Comparison of ENCODE assay signal across 8 cellular contexts in the genomic region with DNA sequence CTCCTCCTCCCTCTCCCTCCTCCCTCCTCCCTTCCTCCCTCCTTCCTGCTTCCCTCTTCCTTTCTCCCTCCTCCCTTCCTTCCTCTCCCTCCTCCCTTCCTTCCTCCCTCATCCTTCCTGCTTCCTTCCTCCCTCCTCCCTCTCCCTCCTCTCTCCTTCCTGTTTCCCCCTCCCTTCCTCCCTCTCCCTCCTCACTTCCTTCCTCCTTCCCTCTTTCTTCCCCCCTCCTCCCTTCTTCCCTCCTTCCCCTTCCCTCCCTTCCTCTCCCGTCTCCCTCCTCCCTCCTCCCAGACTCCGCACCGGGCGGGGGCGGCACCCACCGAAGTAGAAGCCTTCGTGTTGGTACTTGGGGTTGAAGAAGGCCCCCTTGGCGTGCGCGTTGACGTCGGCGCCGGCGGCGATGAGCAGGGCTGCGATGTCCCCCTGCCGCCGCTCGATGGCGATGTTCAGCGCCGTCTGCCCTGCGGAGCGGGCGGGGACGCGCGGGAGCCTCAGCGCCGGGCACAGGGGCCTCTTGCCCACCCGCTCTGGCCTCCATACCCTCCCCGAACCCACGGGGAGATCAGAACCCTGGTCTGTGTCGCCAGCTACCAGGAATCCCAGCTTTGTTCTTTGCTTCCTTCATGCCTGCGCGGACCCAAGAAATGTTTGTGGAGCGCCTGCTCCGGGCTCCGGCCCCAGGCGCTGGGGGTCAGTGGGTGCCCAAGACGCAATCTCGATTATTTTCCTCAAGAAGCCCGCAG. TPM values are rescaled to one million over a fixed set of nuclear protein-coding genes. Genes with fewer than 3 reads are reported as not detected.
DNase-seq lines count a peak whose midpoint lies in the region; ATAC-seq and TF ChIP-seq lines count a peak whose summit lies in the region.

No MANE protein-coding gene starts in this region.

- H3K79me2 ChIP-seq in smooth muscle cell (ENCODE audit: low read depth), result no peaks in the 10 kb centered on the region

- no peaks in the 10 kb centered on the region for H4K20me1 ChIP-seq in smooth muscle cell (ENCODE audit: low read depth)

- H3K27me3 Mint-ChIP-seq in CD14-positive monocyte (ENCODE audit: low read depth in 3 of 3) (peaks cover 15 to 30% (median 26%) of the 10 kb centered on the region in 3 donors), WTC11 (ENCODE audit: low read depth) (peaks cover 3% of the 10 kb centered on the region; the same call in 1 of the 2 replicates)

- no peaks in the 10 kb centered on the region for H3K36me3 ChIP-seq in smooth muscle cell (ENCODE audit: low read depth)

- H3K4me1 ChIP-seq in smooth muscle cell (ENCODE audit: low read depth), result peaks cover 2% of the 10 kb centered on the region

- H3F3A ChIP-seq in smooth muscle cell (ENCODE audit: low read depth), result no peaks in the 10 kb centered on the region

- whole genome bisulfite sequencing in smooth muscle cell (ENCODE audit: low lambda C conversion rate), result 7% methylated on average over 29 of the region's 44 CpGs

- ATAC-seq in HG03066 (IDR thresholded peaks at IDR 0.05; ENCODE audit: low read depth, unreplicated experiment) (peak; percentile 66), WTC11 (peak; percentile 88), GM18858 (IDR thresholded peaks at IDR 0.05; ENCODE audit: unreplicated experiment) (no peak), HG03025 (IDR thresholded peaks at IDR 0.05; ENCODE audit: low FRiP score, unreplicated experiment) (no peak)

- DNase-seq in CD14-positive monocyte (ENCODE audit: low spot score) (no peak), WTC11 (ENCODE audit: low spot score) (peak; percentile 81), islet precursor cell (peak; percentile 89), smooth muscle cell (lab: John Stamatoyannopoulos, UW; ENCODE audit: unreplicated experiment) (peak; percentile 21)
- DNase-seq in central memory CD4-positive, alpha-beta T cell, result peak; percentile 23

- no peaks in the 10 kb centered on the region for H3K27me3 ChIP-seq in smooth muscle cell (ENCODE audit: low read depth)

- H3K36me3 Mint-ChIP-seq in CD14-positive monocyte (no peaks in the 10 kb centered on the region), WTC11 (no peaks in the 10 kb centered on the region)

- intact Hi-C loops in CD14-positive monocyte (cut with micrococcal nuclease), result no loop called here

- CTCF ChIA-PET in WTC11 (lab: Charles Lee), result interaction anchor here (0.5 to 1.6 kb wide), 18 partner anchors 13 to 1954 kb away, joined by 3 to 15 read pairs (median 5); a partner anchor contains a TSS

- POLR2A ChIA-PET in WTC11 (lab: Charles Lee), result no interaction called here

- peak overlapping the region in 1 of 7 donors; percentile 4 for H3K27ac Mint-ChIP-seq in CD14-positive monocyte
- H3K27ac Mint-ChIP-seq in WTC11, result no peak overlapping the region

- TF ChIP-seq CTCF in CD14-positive monocyte (IDR thresholded peaks at IDR 0.05) (peak; percentile 27), WTC11 (IDR thresholded peaks at IDR 0.05) (no peak), smooth muscle cell (IDR thresholded peaks at IDR 0.05; ENCODE audit: borderline replicate concordance, insufficient read depth, poor library complexity, severe bottlenecking) (peak; percentile 66)

- peak overlapping the region; percentile 96 for H2AFZ ChIP-seq in smooth muscle cell (ENCODE audit: low read depth)

- peak overlapping the region; percentile 41 for H3K9ac ChIP-seq in smooth muscle cell (ENCODE audit: low read depth)

- peaks cover 0 to 9% (median 3%) of the 10 kb centered on the region in 7 donors for H3K9me3 Mint-ChIP-seq in CD14-positive monocyte
- H3K9me3 Mint-ChIP-seq in WTC11, result peaks cover 3% of the 10 kb centered on the region

- H3K4me2 ChIP-seq in smooth muscle cell, result peak overlapping the region; percentile 90

- H3K4me3 Mint-ChIP-seq in CD14-positive monocyte (peak overlapping the region in 1 of 2 donors; percentile 59), WTC11 (peak overlapping the region; percentile 67)

- H3K9me3 ChIP-seq in smooth muscle cell (replicated peaks; ENCODE audit: low read depth), result no peaks in the 10 kb centered on the region

- H3K4me3 ChIP-seq in smooth muscle cell, result peak overlapping the region; percentile 51

- no peak overlapping the region for H3K27ac ChIP-seq in smooth muscle cell (ENCODE audit: low read depth)

- H3K4me1 Mint-ChIP-seq in CD14-positive monocyte (peaks cover 4% of the 10 kb centered on the region), WTC11 (peaks cover 15% of the 10 kb centered on the region)

TF ChIP-seq in WTC11, 78 proteins besides CTCF, POLR2A, EP300 and RAD21 (continues in another document):
- TF ChIP-seq, protein P1, sequence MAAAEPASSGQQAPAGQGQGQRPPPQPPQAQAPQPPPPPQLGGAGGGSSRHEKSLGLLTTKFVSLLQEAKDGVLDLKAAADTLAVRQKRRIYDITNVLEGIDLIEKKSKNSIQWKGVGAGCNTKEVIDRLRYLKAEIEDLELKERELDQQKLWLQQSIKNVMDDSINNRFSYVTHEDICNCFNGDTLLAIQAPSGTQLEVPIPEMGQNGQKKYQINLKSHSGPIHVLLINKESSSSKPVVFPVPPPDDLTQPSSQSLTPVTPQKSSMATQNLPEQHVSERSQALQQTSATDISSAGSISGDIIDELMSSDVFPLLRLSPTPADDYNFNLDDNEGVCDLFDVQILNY (CRISPR knock-in tag; IDR thresholded peaks at IDR 0.05), result peak; percentile 30; the same call in 1 of the 2 replicates
- TF ChIP-seq ETV6 (CRISPR knock-in tag; IDR thresholded peaks at IDR 0.05) (peak; percentile 14; the same call in 1 of the 2 replicates), SP1 (CRISPR knock-in tag; conservative IDR thresholded peaks at IDR 0.05) (peak; percentile 44), FOXK1 (CRISPR knock-in tag; IDR thresholded peaks at IDR 0.05) (peak; percentile 41; the same call in 1 of the 2 replicates)
- TF ChIP-seq, protein P2, sequence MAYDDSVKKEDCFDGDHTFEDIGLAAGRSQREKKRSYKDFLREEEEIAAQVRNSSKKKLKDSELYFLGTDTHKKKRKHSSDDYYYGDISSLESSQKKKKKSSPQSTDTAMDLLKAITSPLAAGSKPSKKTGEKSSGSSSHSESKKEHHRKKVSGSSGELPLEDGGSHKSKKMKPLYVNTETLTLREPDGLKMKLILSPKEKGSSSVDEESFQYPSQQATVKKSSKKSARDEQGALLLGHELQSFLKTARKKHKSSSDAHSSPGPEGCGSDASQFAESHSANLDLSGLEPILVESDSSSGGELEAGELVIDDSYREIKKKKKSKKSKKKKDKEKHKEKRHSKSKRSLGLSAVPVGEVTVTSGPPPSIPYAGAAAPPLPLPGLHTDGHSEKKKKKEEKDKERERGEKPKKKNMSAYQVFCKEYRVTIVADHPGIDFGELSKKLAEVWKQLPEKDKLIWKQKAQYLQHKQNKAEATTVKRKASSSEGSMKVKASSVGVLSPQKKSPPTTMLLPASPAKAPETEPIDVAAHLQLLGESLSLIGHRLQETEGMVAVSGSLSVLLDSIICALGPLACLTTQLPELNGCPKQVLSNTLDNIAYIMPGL (CRISPR knock-in tag; IDR thresholded peaks at IDR 0.05), result peak; percentile 77; the same call in 1 of the 2 replicates
- TF ChIP-seq, protein P3, sequence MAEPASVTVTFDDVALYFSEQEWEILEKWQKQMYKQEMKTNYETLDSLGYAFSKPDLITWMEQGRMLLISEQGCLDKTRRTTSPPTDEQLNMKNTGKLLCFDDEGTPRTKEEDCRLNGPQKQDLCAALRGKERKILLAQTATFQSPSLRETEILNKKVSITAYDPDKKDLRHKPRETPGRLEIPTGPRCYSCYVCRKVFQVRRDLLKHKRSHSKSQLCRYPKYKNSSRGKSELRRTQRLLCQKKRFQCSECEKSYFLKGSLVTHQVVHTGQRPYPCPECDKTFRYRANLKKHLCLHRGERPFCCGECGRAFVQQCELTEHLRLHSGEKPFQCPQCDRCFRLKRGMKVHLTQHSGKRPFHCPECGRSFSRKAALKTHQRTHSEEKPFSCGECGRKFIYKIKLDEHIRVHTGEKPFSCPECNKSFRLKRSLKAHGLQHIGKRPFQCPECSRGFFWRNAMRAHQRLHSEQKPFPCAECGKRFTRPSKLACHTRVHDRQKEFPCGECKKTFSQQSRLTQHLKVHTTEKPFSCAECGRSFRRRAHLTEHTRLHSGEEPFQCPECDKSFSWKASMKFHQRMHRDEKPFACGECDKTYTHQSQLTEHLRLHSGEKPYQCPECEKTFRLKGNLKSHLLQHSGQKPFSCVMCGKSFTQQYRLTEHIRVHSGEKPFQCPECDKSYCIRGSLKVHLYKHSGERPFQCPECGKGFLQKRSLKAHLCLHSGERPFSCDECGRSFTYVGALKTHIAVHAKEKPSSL (CRISPR knock-in tag; conservative IDR thresholded peaks at IDR 0.05), result no peak
- TF ChIP-seq, protein P4, sequence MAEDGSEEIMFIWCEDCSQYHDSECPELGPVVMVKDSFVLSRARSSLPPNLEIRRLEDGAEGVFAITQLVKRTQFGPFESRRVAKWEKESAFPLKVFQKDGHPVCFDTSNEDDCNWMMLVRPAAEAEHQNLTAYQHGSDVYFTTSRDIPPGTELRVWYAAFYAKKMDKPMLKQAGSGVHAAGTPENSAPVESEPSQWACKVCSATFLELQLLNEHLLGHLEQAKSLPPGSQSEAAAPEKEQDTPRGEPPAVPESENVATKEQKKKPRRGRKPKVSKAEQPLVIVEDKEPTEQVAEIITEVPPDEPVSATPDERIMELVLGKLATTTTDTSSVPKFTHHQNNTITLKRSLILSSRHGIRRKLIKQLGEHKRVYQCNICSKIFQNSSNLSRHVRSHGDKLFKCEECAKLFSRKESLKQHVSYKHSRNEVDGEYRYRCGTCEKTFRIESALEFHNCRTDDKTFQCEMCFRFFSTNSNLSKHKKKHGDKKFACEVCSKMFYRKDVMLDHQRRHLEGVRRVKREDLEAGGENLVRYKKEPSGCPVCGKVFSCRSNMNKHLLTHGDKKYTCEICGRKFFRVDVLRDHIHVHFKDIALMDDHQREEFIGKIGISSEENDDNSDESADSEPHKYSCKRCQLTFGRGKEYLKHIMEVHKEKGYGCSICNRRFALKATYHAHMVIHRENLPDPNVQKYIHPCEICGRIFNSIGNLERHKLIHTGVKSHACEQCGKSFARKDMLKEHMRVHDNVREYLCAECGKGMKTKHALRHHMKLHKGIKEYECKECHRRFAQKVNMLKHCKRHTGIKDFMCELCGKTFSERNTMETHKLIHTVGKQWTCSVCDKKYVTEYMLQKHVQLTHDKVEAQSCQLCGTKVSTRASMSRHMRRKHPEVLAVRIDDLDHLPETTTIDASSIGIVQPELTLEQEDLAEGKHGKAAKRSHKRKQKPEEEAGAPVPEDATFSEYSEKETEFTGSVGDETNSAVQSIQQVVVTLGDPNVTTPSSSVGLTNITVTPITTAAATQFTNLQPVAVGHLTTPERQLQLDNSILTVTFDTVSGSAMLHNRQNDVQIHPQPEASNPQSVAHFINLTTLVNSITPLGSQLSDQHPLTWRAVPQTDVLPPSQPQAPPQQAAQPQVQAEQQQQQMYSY (CRISPR knock-in tag; IDR thresholded peaks at IDR 0.05), result no peak

RNA-seq across cellular contexts. Expression of a gene that starts 22.2 kb away (rescaled TPM):
- polyA plus RNA-seq in CD14-positive monocyte (not detected), smooth muscle cell (0.53 and 2.7 TPM in 2 replicates)
- total RNA-seq in WTC11 (2021) (0.35 to 0.82 TPM (median 0.53 TPM) in 3 replicates), smooth muscle cell (2.3 and 6.4 TPM in 2 replicates)

RNA-seq across cellular contexts. Expression of a gene that starts 59.6 kb away (rescaled TPM):
- polyA plus RNA-seq in CD14-positive monocyte, result not detected
- total RNA-seq in WTC11 (2021), result 0.04 TPM in 1 of 3 replicates, not detected in the others
- total RNA-seq in smooth muscle cell, result not detected in 2 replicates
- not detected in 2 replicates for polyA plus RNA-seq in smooth muscle cell

Comparison
In these comparisons a context has a peak if more than half of its experiments do, and no peak if none do; other contexts are left out.
1. ATAC-seq: peak in HG03066 (single experiment) and WTC11 (single experiment); none in GM18858 (single experiment) and HG03025 (single experiment).